10 cellular contexts compared by ENCODE assay signal in the genomic region with DNA sequence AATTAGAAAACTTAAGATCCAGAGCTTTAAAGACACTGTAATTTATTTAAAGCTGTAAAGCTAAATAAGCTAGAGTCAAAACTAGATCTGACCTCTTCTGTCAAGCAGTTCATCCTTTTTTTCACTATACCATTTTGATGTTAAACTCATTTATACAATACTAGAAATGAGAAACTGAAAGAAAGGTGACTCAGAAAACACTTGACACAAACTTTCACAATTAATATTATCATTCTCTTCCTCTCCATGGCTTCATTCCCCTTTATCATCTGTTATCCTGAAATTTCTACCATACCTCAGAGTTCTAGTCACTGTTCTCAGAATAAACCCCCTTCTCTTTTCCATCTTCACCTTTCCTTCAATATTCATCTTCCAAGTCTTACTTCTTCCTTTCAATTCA. TPM values are rescaled to one million over a fixed set of nuclear protein-coding genes. Genes with fewer than 3 reads are reported as not detected.
DNase-seq lines count a peak whose midpoint lies in the region; ATAC-seq and TF ChIP-seq lines count a peak whose summit lies in the region.
"Had no signal": no experiment of that assay in that cellular context is flagged by ENCODE, and none has a peak within 500 bp of the region (broad histone marks: within the 10 kb centered on the region; RNA-seq: fewer than 3 reads in every experiment).

No MANE protein-coding gene starts in this region.

- no peak for DNase-seq in MCF 10A (ENCODE audit: unreplicated experiment)
- no peak for DNase-seq in mammary epithelial cell
- no peak for DNase-seq in activated T-helper 1 cell treated with anti-CD3 and anti-CD28 coated beads, Interleukin-12 subunit alpha, Interleukin-12 subunit beta, Interleukin-2, Interleukin-4 antibody, amounts not matched to agents 30 ng/mL and 10 ng/mL and 1 ng/mL, durations not matched to agents 14 hours and 24 hours and 36 hours (ENCODE audit: low spot score)
- DNase-seq in occipital lobe (lab: John Stamatoyannopoulos, UW), result no peak
- DNase-seq in gastrocnemius medialis, result no peak
- DNase-seq in HT-29 (ENCODE audit: low spot score), result no peak
- no peak for DNase-seq in EL
- DNase-seq: H7, NCI-H446 treated with DMSO at 0.1 percent for 48 hours had no signal

- BruUV-seq in MCF 10A (replicated peaks; lab: Mats Ljungman, UMichigan), result no TSS peak
- BruUV-seq in mammary epithelial cell (replicated peaks; lab: Mats Ljungman, UMichigan), result no TSS peak

- POLR2A ChIA-PET in MCF 10A (lab: Yijun Ruan, JAX), result interaction anchor here (0.6 kb wide), 1 partner anchor 524 kb away, joined by 3 read pairs; no protein-coding TSS in a partner anchor

- no peak overlapping the region for H3K27ac ChIP-seq in mammary epithelial cell (ENCODE audit: insufficient read depth, low read depth, low read length)
- H3K27ac ChIP-seq in gastrocnemius medialis, result no peak overlapping the region

- peak overlapping the region; percentile 47 for H3K27ac Mint-ChIP-seq in MCF 10A (ENCODE audit: low read depth, unreplicated experiment)
- peak overlapping the region; percentile 45 for H3K27ac Mint-ChIP-seq in activated T-helper 1 cell treated with anti-CD3 and anti-CD28 coated beads, Interleukin-12 subunit alpha, Interleukin-12 subunit beta, Interleukin-2, Interleukin-4 antibody, amounts not matched to agents 30 ng/mL and 10 ng/mL and 1 ng/mL, durations not matched to agents 14 hours and 24 hours and 36 hours

- no peak overlapping the region for H3K4me2 ChIP-seq in mammary epithelial cell (ENCODE audit: insufficient read depth, low read depth, low read length)

- peaks cover 22% of the 10 kb centered on the region for H3K4me1 Mint-ChIP-seq in MCF 10A (ENCODE audit: insufficient read depth, unreplicated experiment)
- H3K4me1 Mint-ChIP-seq in activated T-helper 1 cell treated with anti-CD3 and anti-CD28 coated beads, Interleukin-12 subunit alpha, Interleukin-12 subunit beta, Interleukin-2, Interleukin-4 antibody, amounts not matched to agents 30 ng/mL and 10 ng/mL and 1 ng/mL, durations not matched to agents 14 hours and 24 hours and 36 hours (ENCODE audit: low read depth), result peaks cover 48% of the 10 kb centered on the region

- H3K4me1 ChIP-seq in mammary epithelial cell (ENCODE audit: insufficient read depth, low read length), result peaks cover 31% of the 10 kb centered on the region
- H3K4me1 ChIP-seq in gastrocnemius medialis, result peaks cover 15 to 16% of the 10 kb centered on the region in 2 donors

- peak; percentile 25 for ATAC-seq in HG03103 (IDR thresholded peaks at IDR 0.05; ENCODE audit: low read depth, unreplicated experiment)
- ATAC-seq in gastrocnemius medialis, result no peak

- no peak for TF ChIP-seq POLR2A in gastrocnemius medialis (IDR thresholded peaks at IDR 0.05)

- H4K20me1 ChIP-seq in mammary epithelial cell (ENCODE audit: insufficient read depth, low read length), result no peaks in the 10 kb centered on the region

- peak overlapping the region; percentile 92 for H3K4me3 Mint-ChIP-seq in MCF 10A (ENCODE audit: unreplicated experiment)
- H3K4me3 Mint-ChIP-seq in activated T-helper 1 cell treated with anti-CD3 and anti-CD28 coated beads, Interleukin-12 subunit alpha, Interleukin-12 subunit beta, Interleukin-2, Interleukin-4 antibody, amounts not matched to agents 30 ng/mL and 10 ng/mL and 1 ng/mL, durations not matched to agents 14 hours and 24 hours and 36 hours, result peak overlapping the region; percentile 92

- H3K4me3 ChIP-seq in mammary epithelial cell (replicated peaks in 1 of 3; ENCODE audit: insufficient read depth in 1 of 3, low read depth in 2 of 3, low read length in 3 of 3) (no peak overlapping the region), gastrocnemius medialis (no peak overlapping the region)

- CTCF ChIA-PET in MCF 10A (lab: Yijun Ruan, JAX) (interaction anchor here (0.6 to 2.4 kb wide), 4 partner anchors 19 to 712 kb away, joined by 3 to 13 read pairs (median 4); no protein-coding TSS in a partner anchor), mammary epithelial cell (lab: Charles Lee; ENCODE audit: low non-redundant PET) (no interaction called here)

- no peak for TF ChIP-seq CTCF in MCF 10A (IDR thresholded peaks at IDR 0.05; ENCODE audit: unreplicated experiment)
- no peak for TF ChIP-seq CTCF in mammary epithelial cell (conservative IDR thresholded peaks at IDR 0.05 in 1 of 2, IDR thresholded peaks at IDR 0.05 in 1 of 2; ENCODE audit: extremely low read depth in 1 of 2, insufficient read depth in 1 of 2, low read depth in 1 of 2, low read length in 2 of 2)
- TF ChIP-seq CTCF in gastrocnemius medialis (IDR thresholded peaks at IDR 0.05 in 4 of 5, conservative IDR thresholded peaks at IDR 0.05 in 1 of 5), result no peak

- no peaks in the 10 kb centered on the region for H3K9me3 Mint-ChIP-seq in MCF 10A (ENCODE audit: unreplicated experiment)
- no peaks in the 10 kb centered on the region for H3K9me3 Mint-ChIP-seq in activated T-helper 1 cell treated with anti-CD3 and anti-CD28 coated beads, Interleukin-12 subunit alpha, Interleukin-12 subunit beta, Interleukin-2, Interleukin-4 antibody, amounts not matched to agents 30 ng/mL and 10 ng/mL and 1 ng/mL, durations not matched to agents 14 hours and 24 hours and 36 hours

- H3K27me3 Mint-ChIP-seq in MCF 10A (ENCODE audit: insufficient read depth, unreplicated experiment), result no peaks in the 10 kb centered on the region
- peaks cover 8% of the 10 kb centered on the region for H3K27me3 Mint-ChIP-seq in activated T-helper 1 cell treated with anti-CD3 and anti-CD28 coated beads, Interleukin-12 subunit alpha, Interleukin-12 subunit beta, Interleukin-2, Interleukin-4 antibody, amounts not matched to agents 30 ng/mL and 10 ng/mL and 1 ng/mL, durations not matched to agents 14 hours and 24 hours and 36 hours (ENCODE audit: insufficient read depth)

- H3K9ac ChIP-seq in mammary epithelial cell (ENCODE audit: insufficient read depth, low read length), result no peak overlapping the region

- H3K36me3 ChIP-seq in mammary epithelial cell (ENCODE audit: insufficient read depth, low read length), result no peaks in the 10 kb centered on the region
- peaks cover 0 to 22% of the 10 kb centered on the region in 2 donors for H3K36me3 ChIP-seq in gastrocnemius medialis

- H3K79me2 ChIP-seq in mammary epithelial cell (ENCODE audit: insufficient read depth, low read length), result peaks cover 7% of the 10 kb centered on the region

- H3K27me3 ChIP-seq in mammary epithelial cell (ENCODE audit: insufficient read depth, low read length), result no peaks in the 10 kb centered on the region
- H3K27me3 ChIP-seq in gastrocnemius medialis, result no peaks in the 10 kb centered on the region

- in situ Hi-C loops in mammary epithelial cell (cut with MboI; ENCODE audit: low sequenced_read_pairs in 2 of 2) (no loop called here), gastrocnemius medialis (cut with MboI; ENCODE audit: low sequenced_read_pairs in 4 of 4) (no loop called here)

- intact Hi-C loops in MCF 10A (cut with micrococcal nuclease), result no loop called here
- intact Hi-C loops in mammary epithelial cell (cut with micrococcal nuclease), result no loop called here
- intact Hi-C loops in activated T-helper 1 cell treated with anti-CD3 and anti-CD28 coated beads, Interleukin-12 subunit alpha, Interleukin-12 subunit beta, Interleukin-2, Interleukin-4 antibody, amounts not matched to agents 30 ng/mL and 10 ng/mL and 1 ng/mL, durations not matched to agents 14 hours and 24 hours and 36 hours (cut with micrococcal nuclease), result loop anchor here (1.0 to 5.0 kb wide), 14 partner anchors 19 to 383 kb away; no protein-coding TSS in a partner anchor
- intact Hi-C loops in gastrocnemius medialis (cut with DNase I; ENCODE audit: low total_unique reads), result no loop called here

- H3K9me3 ChIP-seq in mammary epithelial cell (replicated peaks; ENCODE audit: insufficient read depth, low read length) (no peaks in the 10 kb centered on the region), gastrocnemius medialis (no peaks in the 10 kb centered on the region)

- H2AFZ ChIP-seq in mammary epithelial cell (ENCODE audit: low read depth, low read length), result no peak overlapping the region

- dilution Hi-C loops in mammary epithelial cell (cut with HindIII; ENCODE audit: low sequenced_read_pairs), result no loop called here

- H3K36me3 Mint-ChIP-seq in MCF 10A (ENCODE audit: insufficient read depth, unreplicated experiment), result peaks cover 7% of the 10 kb centered on the region
- H3K36me3 Mint-ChIP-seq in activated T-helper 1 cell treated with anti-CD3 and anti-CD28 coated beads, Interleukin-12 subunit alpha, Interleukin-12 subunit beta, Interleukin-2, Interleukin-4 antibody, amounts not matched to agents 30 ng/mL and 10 ng/mL and 1 ng/mL, durations not matched to agents 14 hours and 24 hours and 36 hours (ENCODE audit: low read depth), result peaks cover 28% of the 10 kb centered on the region

RNA-seq across cellular contexts. Expression of gene FIGNL1, which starts 1.3 kb away (rescaled TPM):
- total RNA-seq in MCF 10A (2022) (10.7 and 14.5 TPM in 2 replicates), mammary epithelial cell (10 to 100 TPM in 1 of 2 donors, 1 to 10 TPM in 1; 9.0 to 18.3 TPM), occipital lobe (47.7 TPM), gastrocnemius medialis (1 to 10 TPM; 2.3 to 9.2 (median 6.2) TPM)
- 10.4 TPM for polyA plus RNA-seq in mammary epithelial cell
- polyA minus RNA-seq in mammary epithelial cell, result 6.3 TPM
- 41.6 and 45.4 TPM in 2 replicates for total RNA-seq in activated T-helper 1 cell treated with anti-CD3 and anti-CD28 coated beads, Interleukin-12 subunit alpha, Interleukin-12 subunit beta, Interleukin-2, Interleukin-4 antibody, amounts not matched to agents 30 ng/mL and 10 ng/mL and 1 ng/mL, durations not matched to agents 14 hours and 24 hours and 36 hours
- 14.7 and 15.4 TPM in 2 replicates for total RNA-seq in HT-29 (2014; rRNA removed; shearing (Covaris generic))
